Comparison of ENCODE assay signal across 22 cellular contexts in genomic region chr18:48739266-48740067, GRCh38.
DNase-seq lines count a peak whose midpoint lies in the region; ATAC-seq, FAIRE-seq and TF ChIP-seq lines count a peak whose summit lies in the region.
"Had no signal": no experiment of that assay in that cellular context is flagged by ENCODE, and none has a peak within 500 bp of the region (broad histone marks: within the 10 kb centered on the region; RNA-seq: fewer than 3 reads in every experiment).

No MANE protein-coding gene starts in this region.

- in situ Hi-C loops in HepG2 (cut with HindIII; ENCODE audit: extremely low pct_ligation_motif_present, low pct_unique_long_range_greater_than_20kb), result no loop called here

- H4K12ac ChIP-seq in trophoblast cell (ENCODE audit: low read depth, low read length), result no peak overlapping the region

- intact Hi-C loops in HepG2 (cut with micrococcal nuclease; ENCODE audit: unreplicated experiment), result no loop called here
- intact Hi-C loops in thyroid gland (cut with DNase I), result no loop called here

- H3K4ac ChIP-seq in trophoblast cell (ENCODE audit: low read depth, low read length), result no peak overlapping the region

- H3K4me2 ChIP-seq in astrocyte (ENCODE audit: low read length) (no peak overlapping the region), HepG2 (ENCODE audit: low read depth, low read length) (no peak overlapping the region), trophoblast cell (ENCODE audit: low read length) (no peak overlapping the region)
- H3K4me2 ChIP-seq: BLaER1 had no signal

- H3K4me3 ChIP-seq in astrocyte (ENCODE audit: insufficient read depth, low read depth, low read length) (no peak overlapping the region), HepG2 (replicated peaks in 1 of 3; ENCODE audit: insufficient read depth in 1 of 3, low read depth in 2 of 3, low read length in 3 of 3) (no peak overlapping the region), trophoblast cell (ENCODE audit: low read depth, low read length) (no peak overlapping the region), thyroid gland (replicated peaks in 1 of 3) (no peak overlapping the region)
- H3K4me3 ChIP-seq: BLaER1, SJSA1 had no signal

- no peak overlapping the region for H2BK120ac ChIP-seq in trophoblast cell (ENCODE audit: insufficient read depth, low read length, poor library complexity)

- DNase-seq in astrocyte (ENCODE audit: low read depth) (no peak), HepG2 (ENCODE audit: low spot score) (no peak), trophoblast cell (peak; percentile 71 to 76), HCEC 1CT (no peak), activated gamma-delta T cell (lab: John Stamatoyannopoulos, UW) (no peak), thyroid gland (no peak)
- DNase-seq: CD4-positive, alpha-beta T cell; COR-L47; DMS 273 treated with DMSO at 0.1 percent for 48 hours; DMS79 treated with DMSO at 0.1 percent for 48 hours; H7; NCI-H1105; NCI-H1694 treated with DMSO at 0.1 percent for 48 hours; NCI-H2081 treated with DMSO at 0.1 percent for 48 hours; NCI-H2171 treated with DMSO at 0.1 percent for 48 hours; NCI-H526; OCI-M1 had no signal

- TF ChIP-seq EP300 in HepG2 (IDR thresholded peaks at IDR 0.05; ENCODE audit: low read depth in 2 of 2, low read length in 2 of 2) (no peak), HepG2 (CRISPR knock-in tag; IDR thresholded peaks at IDR 0.05; ENCODE audit: borderline replicate concordance) (no peak)

- H3K36me3 ChIP-seq in astrocyte (ENCODE audit: insufficient read depth, low read length), result no peaks in the 10 kb centered on the region
- peaks cover 0 to 7% of the 10 kb centered on the region in 2 experiments; a peak in 1 of 5 replicates for H3K36me3 ChIP-seq in HepG2 (replicated peaks in 1 of 2; ENCODE audit: control insufficient read depth in 1 of 2, insufficient read depth in 2 of 2, low read length in 2 of 2)
- H3K36me3 ChIP-seq in trophoblast cell (ENCODE audit: control insufficient read depth in 1 of 2, insufficient read depth in 2 of 2, low read length in 2 of 2), result no peaks in the 10 kb centered on the region
- H3K36me3 ChIP-seq in thyroid gland, result no peaks in the 10 kb centered on the region
- H3K36me3 ChIP-seq: BLaER1 had no signal

- H3K27ac ChIP-seq in astrocyte (ENCODE audit: low read depth, low read length) (no peak overlapping the region), HepG2 (ENCODE audit: extremely low read length, insufficient read depth, low read length) (no peak overlapping the region), trophoblast cell (ENCODE audit: low read depth, low read length) (no peak overlapping the region), thyroid gland (no peak overlapping the region)
- H3K27ac ChIP-seq: BLaER1, SJSA1 had no signal

- no peaks in the 10 kb centered on the region for H3K9me3 Mint-ChIP-seq in astrocyte (ENCODE audit: unreplicated experiment)
- H3K9me3 Mint-ChIP-seq: CD4-positive, alpha-beta T cell had no signal

- CTCF ChIA-PET in HepG2 (lab: Yijun Ruan, JAX; ENCODE audit: low intra/inter-chr PET ratio, low total read pairs), result no interaction called here

- H3K36me3 Mint-ChIP-seq in astrocyte (ENCODE audit: low read depth, unreplicated experiment), result peaks cover 28% of the 10 kb centered on the region

- no peak overlapping the region for H4K8ac ChIP-seq in trophoblast cell (ENCODE audit: low read depth, low read length)

- H3K79me1 ChIP-seq in trophoblast cell (ENCODE audit: low read length), result no peaks in the 10 kb centered on the region

- H2AK5ac ChIP-seq in trophoblast cell (ENCODE audit: low read length), result no peak overlapping the region

- BruUV-seq in HepG2 (replicated peaks; lab: Mats Ljungman, UMichigan), result no TSS peak

- H3K9me3 ChIP-seq in astrocyte (ENCODE audit: insufficient read depth, low read depth, low read length), result no peaks in the 10 kb centered on the region
- no peaks in the 10 kb centered on the region for H3K9me3 ChIP-seq in HepG2 (ENCODE audit: low read length)
- H3K9me3 ChIP-seq in trophoblast cell (ENCODE audit: insufficient read depth, low read depth, low read length), result no peaks in the 10 kb centered on the region
- H3K9me3 ChIP-seq in thyroid gland, result no peaks in the 10 kb centered on the region
- H3K9me3 ChIP-seq: BLaER1, SJSA1 had no signal

- TF ChIP-seq RAD21 in HepG2 (CRISPR knock-in tag; IDR thresholded peaks at IDR 0.05), result no peak

- no peak overlapping the region for H3K23ac ChIP-seq in trophoblast cell (ENCODE audit: low read length)

- peaks cover 5% of the 10 kb centered on the region for H3K79me2 ChIP-seq in astrocyte (ENCODE audit: insufficient read depth, low read length)
- H3K79me2 ChIP-seq in HepG2 (ENCODE audit: insufficient read depth, low read length), result no peaks in the 10 kb centered on the region
- no peaks in the 10 kb centered on the region for H3K79me2 ChIP-seq in trophoblast cell (ENCODE audit: control insufficient read depth, insufficient read depth, low read length, poor library complexity)

- peak overlapping the region; percentile 8 for H4K91ac ChIP-seq in trophoblast cell (ENCODE audit: low read depth, low read length)

- ATAC-seq in HepG2, result no peak
- ATAC-seq in HG02870 (IDR thresholded peaks at IDR 0.05; ENCODE audit: unreplicated experiment), result no peak

- no peak overlapping the region for H2BK12ac ChIP-seq in trophoblast cell (ENCODE audit: low read length)

- no peak overlapping the region for H3K18ac ChIP-seq in trophoblast cell (ENCODE audit: low read length)

- peaks cover 69% of the 10 kb centered on the region for H4K20me1 ChIP-seq in astrocyte (ENCODE audit: insufficient read depth, low read length)
- H4K20me1 ChIP-seq in HepG2 (ENCODE audit: insufficient read depth, low read length), result no peaks in the 10 kb centered on the region

- H3K4me1 ChIP-seq in astrocyte (ENCODE audit: insufficient read depth, low read length), result peaks cover 21% of the 10 kb centered on the region
- peaks cover 9% of the 10 kb centered on the region; the same call in 1 of the 2 replicates for H3K4me1 ChIP-seq in HepG2 (ENCODE audit: insufficient read depth, low read length)
- H3K4me1 ChIP-seq in trophoblast cell (ENCODE audit: control insufficient read depth in 1 of 2, insufficient read depth in 2 of 2, low read length in 2 of 2), result peaks cover 6 to 15% of the 10 kb centered on the region in 2 experiments
- H3K4me1 ChIP-seq in thyroid gland, result peaks cover 0 to 34% of the 10 kb centered on the region in 2 donors

- POLR2A ChIA-PET in HepG2 (lab: Yijun Ruan, JAX), result no interaction called here

- no peak overlapping the region for H3K9ac ChIP-seq in astrocyte (ENCODE audit: low read length)
- no peak overlapping the region for H3K9ac ChIP-seq in HepG2 (ENCODE audit: insufficient read depth, low read depth, low read length)
- H3K9ac ChIP-seq in trophoblast cell (ENCODE audit: low read length), result no peak overlapping the region
- H3K9ac ChIP-seq: BLaER1 had no signal

- H2BK5ac ChIP-seq in trophoblast cell (ENCODE audit: low read depth, low read length, poor library complexity), result no peak overlapping the region

- H3K27me3 ChIP-seq in astrocyte (ENCODE audit: insufficient read depth, low read length), result no peaks in the 10 kb centered on the region
- no peaks in the 10 kb centered on the region for H3K27me3 ChIP-seq in HepG2 (ENCODE audit: control insufficient read depth in 1 of 2, insufficient read depth in 2 of 2, low read length in 2 of 2)
- no peaks in the 10 kb centered on the region for H3K27me3 ChIP-seq in trophoblast cell (ENCODE audit: insufficient read depth, low read length)
- H3K27me3 ChIP-seq in thyroid gland, result no peaks in the 10 kb centered on the region
- H3K27me3 ChIP-seq: BLaER1, SJSA1 had no signal

- FAIRE-seq in astrocyte (lab: Jason Lieb, UNC) (no peak), HepG2 (lab: Jason Lieb, UNC) (no peak)
- FAIRE-seq: GM12891, RCC 7860 had no signal

- no peak overlapping the region for H3K4me3 Mint-ChIP-seq in astrocyte (ENCODE audit: unreplicated experiment)
- H3K4me3 Mint-ChIP-seq: CD4-positive, alpha-beta T cell had no signal

- peak overlapping the region; percentile 1 for H3K14ac ChIP-seq in trophoblast cell (ENCODE audit: low read length)

- no peak overlapping the region for H2AFZ ChIP-seq in astrocyte (ENCODE audit: low read depth, low read length)
- no peak overlapping the region for H2AFZ ChIP-seq in HepG2 (ENCODE audit: low read length)
- H2AFZ ChIP-seq in trophoblast cell (ENCODE audit: insufficient read depth, low read length, poor library complexity), result no peak overlapping the region

- TF ChIP-seq POLR2A in HepG2 (IDR thresholded peaks at IDR 0.05; ENCODE audit: insufficient read depth in 1 of 2, low read depth in 2 of 2, low read length in 2 of 2), result no peak
- no peak for TF ChIP-seq POLR2A in thyroid gland (IDR thresholded peaks at IDR 0.05)

- H3K4me1 Mint-ChIP-seq in astrocyte (ENCODE audit: low read depth, unreplicated experiment), result peaks cover 47% of the 10 kb centered on the region

- H3K27me3 Mint-ChIP-seq in astrocyte (ENCODE audit: low read depth, unreplicated experiment), result no peaks in the 10 kb centered on the region
- H3K27me3 Mint-ChIP-seq: CD4-positive, alpha-beta T cell had no signal

- H3K27ac Mint-ChIP-seq in astrocyte (ENCODE audit: unreplicated experiment), result peak overlapping the region; percentile 27
- H3K27ac Mint-ChIP-seq: CD4-positive, alpha-beta T cell had no signal

- 91% methylated on average over 17 of the region's 17 CpGs for WGBS in HepG2 (ENCODE audit: low lambda C conversion rate)
- no CpG with 5 or more reads among the region's 17 CpGs for WGBS in trophoblast cell (ENCODE audit: extremely low coverage, insufficient coverage, insufficient read length)
- WGBS in thyroid gland, 2 donors, result 86 to 89% methylated on average over 10 to 13 of the region's 17 CpGs

- TF ChIP-seq CTCF in astrocyte (IDR thresholded peaks at IDR 0.05; ENCODE audit: insufficient read depth, low read depth, low read length) (no peak), HepG2 (CRISPR knock-in tag; IDR thresholded peaks at IDR 0.05) (no peak), thyroid gland (IDR thresholded peaks at IDR 0.05) (no peak)

TF ChIP-seq in HepG2, 621 proteins besides CTCF, POLR2A, EP300 and RAD21:
- TF ChIP-seq ZNF841 (CRISPR knock-in tag; IDR thresholded peaks at IDR 0.05; ENCODE audit: borderline replicate concordance) (no peak), SP2 (CRISPR knock-in tag; IDR thresholded peaks at IDR 0.05) (no peak), AGO2 (optimal IDR thresholded peaks at IDR 0.05; ENCODE audit: low read depth, low read length) (peak; percentile 29), RBM22 (optimal IDR thresholded peaks at IDR 0.05; ENCODE audit: low read length) (peak; percentile 21), ZNF766 (CRISPR knock-in tag; IDR thresholded peaks at IDR 0.05; ENCODE audit: borderline replicate concordance) (no peak)

Comparison
In these comparisons a context has a peak if more than half of its experiments do, and no peak if none do; other contexts are left out.
1. DNase-seq: peak in trophoblast cell (2 of 2); none in astrocyte (single experiment), HepG2 (single experiment), HCEC 1CT (single experiment), activated gamma-delta T cell (single experiment) and thyroid gland (0 of 2).